Comparison of ENCODE assay signal across 8 cellular contexts in genomic region chr16:17369441-17369951, GRCh38.
DNase-seq lines count a peak whose midpoint lies in the region; ATAC-seq and TF ChIP-seq lines count a peak whose summit lies in the region.

No MANE protein-coding gene starts in this region.

- H3K27ac Mint-ChIP-seq in CD4-positive, alpha-beta T cell = peak overlapping the region; percentile 93
- peak overlapping the region; percentile 83 for H3K27ac Mint-ChIP-seq in neural crest cell (ENCODE audit: unreplicated experiment)

- POLR2A ChIA-PET in CD4-positive, alpha-beta T cell (lab: Charles Lee) = interaction anchor here (0.6 to 5.6 kb wide), 33 partner anchors 8 to 1433 kb away, joined by 3 to 51 read pairs (median 5); no protein-coding TSS in a partner anchor

- no peak overlapping the region for H3K4me3 ChIP-seq in vagina

- H3K27ac ChIP-seq in CD4-positive, alpha-beta T cell (ENCODE audit: low read depth, low read length) = peak overlapping the region; percentile 90
- H3K27ac ChIP-seq in vagina = peak overlapping the region; percentile 49

- CTCF ChIA-PET in CD4-positive, alpha-beta T cell (lab: Charles Lee) = interaction anchor here (0.7 to 1.3 kb wide), 3 partner anchors 14 to 22 kb away, joined by 3 read pairs; no protein-coding TSS in a partner anchor

- no peaks in the 10 kb centered on the region for H3K27me3 Mint-ChIP-seq in CD4-positive, alpha-beta T cell
- H3K27me3 Mint-ChIP-seq in neural crest cell (ENCODE audit: low read depth) = no peaks in the 10 kb centered on the region

- H3K9me3 Mint-ChIP-seq in CD4-positive, alpha-beta T cell = no peaks in the 10 kb centered on the region
- H3K9me3 Mint-ChIP-seq in neural crest cell = no peaks in the 10 kb centered on the region

- H3K4me3 Mint-ChIP-seq in CD4-positive, alpha-beta T cell = peak overlapping the region; percentile 88
- H3K4me3 Mint-ChIP-seq in neural crest cell = peak overlapping the region; percentile 82

- no peaks in the 10 kb centered on the region for H3K9me3 ChIP-seq in CD4-positive, alpha-beta T cell (ENCODE audit: control insufficient read depth, low read length)
- no peaks in the 10 kb centered on the region for H3K9me3 ChIP-seq in vagina

- H3K36me3 Mint-ChIP-seq in CD4-positive, alpha-beta T cell (ENCODE audit: low read depth) = peaks cover 4% of the 10 kb centered on the region
- H3K36me3 Mint-ChIP-seq in neural crest cell (ENCODE audit: low read depth) = no peaks in the 10 kb centered on the region

- no peak for TF ChIP-seq CTCF in CD4-positive, alpha-beta T cell (IDR thresholded peaks at IDR 0.05)
- TF ChIP-seq CTCF in neural crest cell (conservative IDR thresholded peaks at IDR 0.05) = no peak
- no peak for TF ChIP-seq CTCF in vagina (IDR thresholded peaks at IDR 0.05)

- H3K4me1 ChIP-seq in vagina = peaks cover 50% of the 10 kb centered on the region

- H3K27me3 ChIP-seq in CD4-positive, alpha-beta T cell (ENCODE audit: control insufficient read depth, insufficient read depth, low read length) = no peaks in the 10 kb centered on the region
- no peaks in the 10 kb centered on the region for H3K27me3 ChIP-seq in vagina

- DNase-seq in CD4-positive, alpha-beta T cell = peak; percentile 61 to 78 (median 73)
- DNase-seq in UCSD-AML1 (lab: John Stamatoyannopoulos, UW; ENCODE audit: unreplicated experiment) (peak; percentile 80), neural crest cell (ENCODE audit: low read depth, low spot score) (no peak), vagina (ENCODE audit: extremely low spot score in 2 of 2) (no peak), A172 (ENCODE audit: low spot score) (no peak), NCI-H146 treated with DMSO at 0.1 percent for 48 hours (lab: John Stamatoyannopoulos, UW; ENCODE audit: unreplicated experiment) (no peak)
- peak; percentile 88 for DNase-seq in central memory CD4-positive, alpha-beta T cell

- no peak for TF ChIP-seq POLR2A in vagina (IDR thresholded peaks at IDR 0.05)

- H3K36me3 ChIP-seq in vagina = no peaks in the 10 kb centered on the region

- peak; percentile 83 for ATAC-seq in CD4-positive, alpha-beta T cell (ENCODE audit: poor library complexity)
- ATAC-seq in HG02678 (IDR thresholded peaks at IDR 0.05; ENCODE audit: unreplicated experiment) = peak; percentile 83

- intact Hi-C loops in CD4-positive, alpha-beta T cell (cut with DNase I, micrococcal nuclease) = loop anchor here in 1 of 2 experiments (1.0 kb wide), 3 partner anchors 26 to 47 kb away; no protein-coding TSS in a partner anchor
- intact Hi-C loops in vagina (cut with DNase I) = no loop called here

- peaks cover 96% of the 10 kb centered on the region for H3K4me1 Mint-ChIP-seq in CD4-positive, alpha-beta T cell (ENCODE audit: low read depth)
- H3K4me1 Mint-ChIP-seq in neural crest cell = peaks cover 73% of the 10 kb centered on the region

Comparison
In these comparisons a context has a peak if more than half of its experiments do, and no peak if none do; other contexts are left out.
1. DNase-seq: peak in CD4-positive, alpha-beta T cell (10 of 10), UCSD-AML1 (single experiment) and central memory CD4-positive, alpha-beta T cell (single experiment); none in neural crest cell (single experiment), vagina (0 of 2), A172 (single experiment) and NCI-H146 treated with DMSO at 0.1 percent for 48 hours (single experiment).